20 cellular contexts compared by ENCODE assay signal in genomic region chr18:65659912-65660311, GRCh38.
DNase-seq lines count a peak whose midpoint lies in the region; ATAC-seq and TF ChIP-seq lines count a peak whose summit lies in the region.
"Had no signal": no experiment of that assay in that cellular context is flagged by ENCODE, and none has a peak within 500 bp of the region (broad histone marks: within the 10 kb centered on the region; RNA-seq: fewer than 3 reads in every experiment).

No MANE protein-coding gene starts in this region.

- POLR2A ChIA-PET in SK-N-SH (lab: Yijun Ruan, JAX), result no interaction called here

- no peak for TF ChIP-seq EP300 in SK-N-SH (IDR thresholded peaks at IDR 0.05; ENCODE audit: borderline replicate concordance in 1 of 2, low read depth in 1 of 2, low read length in 1 of 2)

- no peaks in the 10 kb centered on the region for H3K9me3 ChIP-seq in SK-N-SH
- H3K9me3 ChIP-seq: BE2C had no signal

- ATAC-seq in HG02870 (IDR thresholded peaks at IDR 0.05; ENCODE audit: unreplicated experiment), result no peak

- H3K36me3 ChIP-seq in SK-N-SH (replicated peaks in 1 of 2; ENCODE audit: control insufficient read depth in 1 of 2, insufficient read depth in 2 of 2, low read length in 1 of 2), result no peaks in the 10 kb centered on the region
- H3K36me3 ChIP-seq: BE2C had no signal

- no peaks in the 10 kb centered on the region for H3K9me2 ChIP-seq in SK-N-SH

- no peak overlapping the region for H3K4me3 ChIP-seq in SK-N-SH (ENCODE audit: low read depth in 2 of 2, low read length in 1 of 2)
- H3K4me3 ChIP-seq: SK-N-MC had no signal

- H2AFZ ChIP-seq in SK-N-SH (ENCODE audit: low read depth), result no peak overlapping the region

- no peak overlapping the region for H3K4me2 ChIP-seq in SK-N-SH

- no peaks in the 10 kb centered on the region for H3F3A ChIP-seq in SK-N-SH (replicated peaks; ENCODE audit: insufficient read depth)

- H4K20me1 ChIP-seq in SK-N-SH (ENCODE audit: insufficient read depth), result no peaks in the 10 kb centered on the region

- no peaks in the 10 kb centered on the region for H3K27me3 ChIP-seq in SK-N-SH (ENCODE audit: insufficient read depth)
- H3K27me3 ChIP-seq: BE2C had no signal

- 33% methylated on average over 1 of the region's 1 CpG for WGBS in SK-N-SH (ENCODE audit: low lambda C conversion rate)

- no peak for TF ChIP-seq CTCF in SK-N-SH (IDR thresholded peaks at IDR 0.05)

- H3K27ac ChIP-seq in SK-N-SH (ENCODE audit: low read depth in 2 of 2, low read length in 1 of 2), result no peak overlapping the region
- H3K27ac ChIP-seq: SK-N-MC had no signal

- peak; percentile 68 for DNase-seq in DMS53 (lab: John Stamatoyannopoulos, UW)
- DNase-seq in M059J (ENCODE audit: low read depth), result peak; percentile 30
- DNase-seq in amniotic epithelial cell (ENCODE audit: low read depth), result peak; percentile 0
- peak; percentile 52 for DNase-seq in non-pigmented ciliary epithelial cell (ENCODE audit: low read depth)
- no peak for DNase-seq in retina
- DNase-seq in DMS153 treated with DMSO at 0.1 percent for 48 hours (lab: John Stamatoyannopoulos, UW; ENCODE audit: unreplicated experiment), result no peak
- DNase-seq in SK-N-SH, result no peak
- DNase-seq: BE2C, GDM1, H7, KG1, NCI-H1105 treated with DMSO at 0.1 percent for 48 hours, NCI-H2029 treated with DMSO at 0.1 percent for 48 hours, NCI-H2171, NCI-H345, NCI-H524, NCI-H774, SHP77 had no signal

- no peak for TF ChIP-seq RAD21 in SK-N-SH (IDR thresholded peaks at IDR 0.05; ENCODE audit: low read length)

- no peak overlapping the region for H3K9ac ChIP-seq in SK-N-SH

- CTCF ChIA-PET in SK-N-SH (lab: Yijun Ruan, JAX), result no interaction called here

- H3K79me2 ChIP-seq in SK-N-SH (ENCODE audit: insufficient read depth), result no peaks in the 10 kb centered on the region

- H3K4me1 ChIP-seq in SK-N-SH (ENCODE audit: control insufficient read depth in 1 of 2, insufficient read depth in 2 of 2, low read depth in 1 of 2, low read length in 1 of 2), result no peaks in the 10 kb centered on the region
- H3K4me1 ChIP-seq: BE2C had no signal

TF ChIP-seq in SK-N-SH, 30 proteins besides CTCF, POLR2A, EP300 and RAD21:
- no peak for TF ChIP-seq PBX3 (IDR thresholded peaks at IDR 0.05)
- TF ChIP-seq YY1 (IDR thresholded peaks at IDR 0.05; ENCODE audit: low read depth), result no peak
- TF ChIP-seq SMC3 (IDR thresholded peaks at IDR 0.05; ENCODE audit: low read depth, low read length), result no peak
- no peak for TF ChIP-seq GABPA (IDR thresholded peaks at IDR 0.05; ENCODE audit: low read depth)
- no peak for TF ChIP-seq MAX (IDR thresholded peaks at IDR 0.05; ENCODE audit: low read depth)
- no peak for TF ChIP-seq RXRA (IDR thresholded peaks at IDR 0.05; ENCODE audit: borderline replicate concordance, low read depth)
- TF ChIP-seq IRF3 (IDR thresholded peaks at IDR 0.05; ENCODE audit: low read depth, low read length), result no peak
- no peak for TF ChIP-seq ZBTB33 (IDR thresholded peaks at IDR 0.05; ENCODE audit: borderline replicate concordance, low read depth)
- TF ChIP-seq NFIC (IDR thresholded peaks at IDR 0.05; ENCODE audit: borderline replicate concordance), result no peak
- TF ChIP-seq CHD2 (IDR thresholded peaks at IDR 0.05; ENCODE audit: low read length, partially characterized antibody), result no peak
- no peak for TF ChIP-seq FOXM1 (IDR thresholded peaks at IDR 0.05; ENCODE audit: low read depth)
- TF ChIP-seq NRF1 (IDR thresholded peaks at IDR 0.05; ENCODE audit: low read depth, low read length), result no peak
- no peak for TF ChIP-seq MXI1 (IDR thresholded peaks at IDR 0.05; ENCODE audit: low read depth, low read length)
- TF ChIP-seq SIN3A (IDR thresholded peaks at IDR 0.05; ENCODE audit: borderline replicate concordance, low read depth, low read length), result no peak
- no peak for TF ChIP-seq USF2 (IDR thresholded peaks at IDR 0.05; ENCODE audit: borderline replicate concordance, low read depth, low read length)
- TF ChIP-seq RFX5 (IDR thresholded peaks at IDR 0.05; ENCODE audit: low read length), result no peak
- no peak for TF ChIP-seq TCF12 (IDR thresholded peaks at IDR 0.05)
- TF ChIP-seq POLR2AphosphoS5 (IDR thresholded peaks at IDR 0.05; ENCODE audit: low read depth, low read length), result no peak
- TF ChIP-seq MEF2A (IDR thresholded peaks at IDR 0.05; ENCODE audit: borderline replicate concordance, low read depth), result no peak
- no peak for TF ChIP-seq ELF1 (IDR thresholded peaks at IDR 0.05)

Comparison
In these comparisons a context has a peak if more than half of its experiments do, and no peak if none do; other contexts are left out.
1. DNase-seq: peak in DMS53 (single experiment), M059J (single experiment), amniotic epithelial cell (single experiment) and non-pigmented ciliary epithelial cell (single experiment); none in retina (single experiment), DMS153 treated with DMSO at 0.1 percent for 48 hours (single experiment) and SK-N-SH (single experiment).